In the genomic region with DNA sequence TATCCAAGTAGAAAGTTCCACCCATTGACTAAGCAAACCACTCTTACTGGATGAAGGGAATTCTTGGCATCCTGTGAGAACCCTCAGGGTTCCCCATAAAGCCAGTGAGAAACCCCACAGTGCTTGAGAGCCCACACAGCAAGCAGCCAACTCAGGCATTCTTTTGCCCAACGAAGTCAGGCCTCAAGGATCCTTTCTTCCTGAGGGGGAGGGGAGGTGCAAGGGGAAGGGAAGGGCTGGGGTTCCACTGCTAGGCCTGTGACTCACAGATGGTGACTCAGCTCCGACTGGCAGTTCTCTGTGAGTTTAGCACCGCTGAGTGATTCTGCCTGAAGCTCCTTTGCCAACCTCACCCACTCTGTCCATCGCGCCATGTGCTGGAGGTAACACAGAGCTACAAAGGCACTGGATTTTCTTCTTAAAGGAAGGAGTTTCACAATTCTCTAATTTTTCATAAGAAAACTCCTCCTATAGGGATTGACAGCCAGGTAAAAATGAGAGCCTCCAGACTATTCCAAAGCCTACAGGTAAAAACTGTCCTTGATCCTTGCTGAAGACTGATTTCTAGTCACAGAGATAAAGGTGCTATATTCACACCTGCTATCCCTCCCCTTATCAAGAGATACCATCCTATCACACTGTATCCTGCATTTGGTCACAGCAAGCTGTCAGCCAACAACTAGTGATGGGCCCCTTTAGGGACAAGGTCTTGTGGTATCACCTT, we compare ENCODE assay signal across 8 cellular contexts.
DNase-seq lines count a peak whose midpoint lies in the region; ATAC-seq lines count a peak whose summit lies in the region.

No MANE protein-coding gene starts in this region.

- ATAC-seq in HG02840 (IDR thresholded peaks at IDR 0.05; ENCODE audit: low FRiP score, unreplicated experiment): no peak

- DNase-seq in Ammon's horn (ENCODE audit: low spot score) (peak; percentile 89), KG1 (lab: John Stamatoyannopoulos, UW) (peak; percentile 35), kidney tubule cell (ENCODE audit: low spot score) (peak; percentile 98), NCI-H1436 (lab: John Stamatoyannopoulos, UW) (no peak)
- DNase-seq in activated CD4-positive, alpha-beta T cell treated with anti-CD3 and anti-CD28 coated beads for 1 hour: peak; percentile 68
- DNase-seq in central memory CD4-positive, alpha-beta T cell: peak; percentile 26
- peak; percentile 90 for DNase-seq in stimulated activated CD4-positive, alpha-beta T cell treated with anti-CD3 and anti-CD28 coated beads, Interleukin-2, amount 100 ng/mL, for 4 hours (ENCODE audit: low read depth)
